ENCODE assay signal across 8 cellular contexts in the genomic region with DNA sequence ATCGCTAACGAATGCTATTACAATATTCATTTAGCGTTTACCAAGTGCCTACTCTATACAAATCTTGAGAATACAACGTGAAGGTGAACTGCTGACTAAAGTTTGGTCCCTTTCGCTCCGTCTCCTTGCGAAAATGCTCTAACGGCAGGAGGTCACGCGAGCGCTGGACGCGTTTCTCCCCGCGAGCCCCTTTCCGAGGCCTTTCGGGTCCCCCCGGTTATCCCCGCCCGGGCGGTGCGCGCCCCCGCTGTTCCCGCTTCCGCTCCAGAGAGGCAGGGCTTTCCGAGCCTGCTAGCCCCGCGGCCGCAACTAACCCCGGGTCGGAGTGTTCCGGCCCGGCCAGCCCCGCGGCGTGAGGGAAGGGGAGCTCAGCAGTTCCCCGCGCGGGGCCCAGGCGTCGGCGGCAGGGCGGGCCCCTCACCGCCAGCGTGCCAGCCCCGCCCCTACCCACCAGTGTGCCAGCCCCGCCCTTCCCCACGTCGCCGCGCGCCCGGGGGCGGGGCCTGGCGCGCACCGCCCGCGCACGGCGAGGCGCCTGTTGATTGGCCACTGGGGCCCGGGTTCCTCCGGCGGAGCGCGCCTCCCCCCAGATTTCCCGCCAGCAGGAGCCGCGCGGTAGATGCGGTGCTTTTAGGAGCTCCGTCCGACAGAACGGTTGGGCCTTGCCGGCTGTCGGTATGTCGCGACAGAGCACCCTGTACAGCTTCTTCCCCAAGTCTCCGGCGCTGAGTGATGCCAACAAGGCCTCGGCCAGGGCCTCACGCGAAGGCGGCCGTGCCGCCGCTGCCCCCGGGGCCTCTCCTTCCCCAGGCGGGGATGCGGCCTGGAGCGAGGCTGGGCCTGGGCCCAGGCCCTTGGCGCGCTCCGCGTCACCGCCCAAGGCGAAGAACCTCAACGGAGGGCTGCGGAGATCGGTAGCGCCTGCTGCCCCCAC. TPM values are rescaled to one million over a fixed set of nuclear protein-coding genes. Genes with fewer than 3 reads are reported as not detected.
A peak's percentile ranks its signal among the peaks of the same experiment; 100 is the strongest.
DNase-seq lines count a peak whose midpoint lies in the region; ATAC-seq and TF ChIP-seq lines count a peak whose summit lies in the region.

Gene MSH6 (plus strand): TSS at position 589 of the 934 bp plus-strand sequence. CDS start 89 bp downstream, at position 678.

- intact Hi-C loops in lower leg skin (cut with DNase I; ENCODE audit: low total_unique reads), result no loop called here

- TF ChIP-seq CTCF in lower leg skin (IDR thresholded peaks at IDR 0.05), result no peak

- TF ChIP-seq POLR2A in lower leg skin (IDR thresholded peaks at IDR 0.05), result no peak

- DNase-seq in CD1c-positive myeloid dendritic cell (ENCODE audit: extremely low spot score) (peak; percentile 97), NCI-H748 treated with DMSO at 0.1 percent for 48 hours (lab: John Stamatoyannopoulos, UW) (peak; percentile 43), dermis microvascular lymphatic vessel endothelial cell (ENCODE audit: low read depth in 2 of 2) (peak; percentile 55 to 91), lower leg skin (ENCODE audit: low spot score in 2 of 2) (peak; percentile 82 to 97)
- peak; percentile 84 to 87 for DNase-seq in activated CD4-positive, alpha-beta T cell treated with anti-CD3 and anti-CD28 coated beads, Interleukin-2, amount 50 U/mL, for 48 hours
- DNase-seq in stimulated activated CD4-positive, alpha-beta T cell treated with anti-CD3 and anti-CD28 coated beads, Interleukin-4, amount 100 ng/mL, for 48 hours (ENCODE audit: low read depth in 2 of 2), result peak; percentile 76 to 84

- ATAC-seq in GM19397 (IDR thresholded peaks at IDR 0.05; ENCODE audit: unreplicated experiment) (peak; percentile 79), HG03565 (IDR thresholded peaks at IDR 0.05; ENCODE audit: unreplicated experiment) (peak; percentile 79)

- WGBS in lower leg skin, 2 donors, result 0% methylated on average over 16 to 32 of the region's 103 CpGs

- peak within 1 kb of the TSS; percentile 78 for H3K4me3 ChIP-seq in lower leg skin (ENCODE audit: low read depth, poor library complexity, severe bottlenecking)

RNA-seq across cellular contexts. Expression of gene MSH6, which starts in this region (rescaled TPM):
- total RNA-seq in dermis microvascular lymphatic vessel endothelial cell (19.1 and 20.0 TPM in 2 replicates), lower leg skin (10 to 100 TPM; 22.6 to 40.9 (median 34.7) TPM)

Comparison
In these comparisons a context has a peak if more than half of its experiments do, and no peak if none do; other contexts are left out.
1. Peak in every context shown above with its lines: DNase-seq, ATAC-seq and H3K4me3 ChIP-seq.
2. DNase-seq: peak in every context shown above with its lines; median percentile 97 in CD1c-positive myeloid dendritic cell; 90 in lower leg skin; 86 in activated CD4-positive, alpha-beta T cell treated with anti-CD3 and anti-CD28 coated beads, Interleukin-2, amount 50 U/mL, for 48 hours; 80 in stimulated activated CD4-positive, alpha-beta T cell treated with anti-CD3 and anti-CD28 coated beads, Interleukin-4, amount 100 ng/mL, for 48 hours; 73 in dermis microvascular lymphatic vessel endothelial cell; 43 in NCI-H748 treated with DMSO at 0.1 percent for 48 hours.